15 cellular contexts compared by ENCODE assay signal in genomic region chr6:37576336-37576737, GRCh38.
DNase-seq lines count a peak whose midpoint lies in the region; ATAC-seq, FAIRE-seq and TF ChIP-seq lines count a peak whose summit lies in the region.
"Had no signal": no experiment of that assay in that cellular context is flagged by ENCODE, and none has a peak within 500 bp of the region (broad histone marks: within the 10 kb centered on the region; RNA-seq: fewer than 3 reads in every experiment).

No MANE protein-coding gene starts in this region.

- H3K4me2 ChIP-seq in fibroblast of lung (ENCODE audit: extremely low read depth, insufficient read depth, low read length) (peak overlapping the region; percentile 19), hepatocyte (no peak overlapping the region)

- H3K36me3 Mint-ChIP-seq in activated naive CD8-positive, alpha-beta T cell treated with anti-CD3 and anti-CD28 coated beads, Interleukin-2, amount 50 U/mL, for 24 hours (ENCODE audit: low read depth): no peaks in the 10 kb centered on the region
- H3K36me3 Mint-ChIP-seq in activated naive CD8-positive, alpha-beta T cell treated with anti-CD3 and anti-CD28 coated beads for 36 hours: no peaks in the 10 kb centered on the region
- H3K36me3 Mint-ChIP-seq: activated naive CD8-positive, alpha-beta T cell treated with anti-CD3 and anti-CD28 coated beads, Interleukin-2, amount 10 ng/mL, durations not matched to agents 7 days and 5 days; immature natural killer cell had no signal

- ATAC-seq in activated naive CD8-positive, alpha-beta T cell treated with anti-CD3 and anti-CD28 coated beads, Interleukin-2, amount 50 U/mL, for 24 hours: peak; percentile 33
- ATAC-seq in GM18511 (IDR thresholded peaks at IDR 0.05; ENCODE audit: unreplicated experiment): no peak

- no peak overlapping the region for H2AFZ ChIP-seq in fibroblast of lung (ENCODE audit: low read length)
- H2AFZ ChIP-seq in hepatocyte: no peak overlapping the region

- no peaks in the 10 kb centered on the region for H3K9me3 Mint-ChIP-seq in activated naive CD8-positive, alpha-beta T cell treated with anti-CD3 and anti-CD28 coated beads, Interleukin-2, amount 50 U/mL, for 24 hours
- H3K9me3 Mint-ChIP-seq in activated naive CD8-positive, alpha-beta T cell treated with anti-CD3 and anti-CD28 coated beads for 36 hours: no peaks in the 10 kb centered on the region
- H3K9me3 Mint-ChIP-seq: activated naive CD8-positive, alpha-beta T cell treated with anti-CD3 and anti-CD28 coated beads, Interleukin-2, amount 10 ng/mL, durations not matched to agents 7 days and 5 days; immature natural killer cell had no signal

- H3K9me2 ChIP-seq in hepatocyte (replicated peaks; ENCODE audit: insufficient read depth): no peaks in the 10 kb centered on the region

- no peak overlapping the region for H3K4me3 ChIP-seq in fibroblast of lung (replicated peaks in 1 of 4; ENCODE audit: control extremely low read depth in 1 of 4, insufficient read depth in 1 of 4, low read depth in 3 of 4, low read length in 4 of 4)
- H3K4me3 ChIP-seq in hepatocyte: no peak overlapping the region

- H3K4me1 ChIP-seq in fibroblast of lung (ENCODE audit: control insufficient read depth, extremely low read depth, insufficient read depth, low read length) (peaks cover 7% of the 10 kb centered on the region), hepatocyte (ENCODE audit: insufficient read depth) (no peaks in the 10 kb centered on the region)

- H3K4me3 Mint-ChIP-seq in activated naive CD8-positive, alpha-beta T cell treated with anti-CD3 and anti-CD28 coated beads, Interleukin-2, amount 50 U/mL, for 24 hours: no peak overlapping the region
- no peak overlapping the region for H3K4me3 Mint-ChIP-seq in activated naive CD8-positive, alpha-beta T cell treated with anti-CD3 and anti-CD28 coated beads for 36 hours
- H3K4me3 Mint-ChIP-seq: activated naive CD8-positive, alpha-beta T cell treated with anti-CD3 and anti-CD28 coated beads, Interleukin-2, amount 10 ng/mL, durations not matched to agents 7 days and 5 days; immature natural killer cell had no signal

- H3K9me3 ChIP-seq in fibroblast of lung (ENCODE audit: control insufficient read depth, insufficient read depth, low read depth, low read length) (no peaks in the 10 kb centered on the region), hepatocyte (ENCODE audit: low read depth) (no peaks in the 10 kb centered on the region)
- H3K9me3 ChIP-seq: neutrophil had no signal

- H4K20me1 ChIP-seq in fibroblast of lung (ENCODE audit: control insufficient read depth, extremely low read depth, insufficient read depth, low read length) (no peaks in the 10 kb centered on the region), hepatocyte (ENCODE audit: insufficient read depth, poor library complexity, severe bottlenecking) (no peaks in the 10 kb centered on the region)

- POLR2A ChIA-PET in RWPE1 (lab: Yijun Ruan, JAX; ENCODE audit: low non-redundant PET): no interaction called here

- FAIRE-seq in urothelium cell line (lab: Jason Lieb, UNC): peak; percentile 99
- FAIRE-seq: endometrium had no signal

- H3K79me2 ChIP-seq in fibroblast of lung (ENCODE audit: control insufficient read depth, insufficient read depth, low read length) (no peaks in the 10 kb centered on the region), hepatocyte (no peaks in the 10 kb centered on the region)

- 80% methylated on average over 7 of the region's 7 CpGs for WGBS in hepatocyte (ENCODE audit: low lambda C conversion rate, missing lambda C conversion rate)

- peaks cover 2% of the 10 kb centered on the region for H3K27me3 Mint-ChIP-seq in activated naive CD8-positive, alpha-beta T cell treated with anti-CD3 and anti-CD28 coated beads, Interleukin-2, amount 50 U/mL, for 24 hours
- H3K27me3 Mint-ChIP-seq in activated naive CD8-positive, alpha-beta T cell treated with anti-CD3 and anti-CD28 coated beads for 36 hours: no peaks in the 10 kb centered on the region

- H3K9ac ChIP-seq in fibroblast of lung (ENCODE audit: insufficient read depth, low read length): no peak overlapping the region

- no peak for TF ChIP-seq CTCF in RWPE1 (conservative IDR thresholded peaks at IDR 0.05; ENCODE audit: low read depth)
- no peak for TF ChIP-seq CTCF in fibroblast of lung (conservative IDR thresholded peaks at IDR 0.05 in 1 of 2, IDR thresholded peaks at IDR 0.05 in 1 of 2; ENCODE audit: low read depth in 1 of 2, low read length in 2 of 2)
- no peak for TF ChIP-seq CTCF in hepatocyte (IDR thresholded peaks at IDR 0.05; ENCODE audit: poor library complexity)

- CTCF ChIA-PET in RWPE1 (lab: Yijun Ruan, JAX): interaction anchor here (0.6 to 0.8 kb wide), 2 partner anchors 12 to 38 kb away, joined by 3 read pairs; no protein-coding TSS in a partner anchor

- no peak overlapping the region for H3K27ac Mint-ChIP-seq in activated naive CD8-positive, alpha-beta T cell treated with anti-CD3 and anti-CD28 coated beads, Interleukin-2, amount 50 U/mL, for 24 hours
- H3K27ac Mint-ChIP-seq in activated naive CD8-positive, alpha-beta T cell treated with anti-CD3 and anti-CD28 coated beads for 36 hours: no peak overlapping the region
- H3K27ac Mint-ChIP-seq: activated naive CD8-positive, alpha-beta T cell treated with anti-CD3 and anti-CD28 coated beads, Interleukin-2, amount 10 ng/mL, durations not matched to agents 7 days and 5 days; immature natural killer cell had no signal

- H3K27me3 ChIP-seq in fibroblast of lung (ENCODE audit: control insufficient read depth, insufficient read depth, low read length) (peaks cover 5% of the 10 kb centered on the region), hepatocyte (peaks cover 1% of the 10 kb centered on the region)

- no peaks in the 10 kb centered on the region for H3K4me1 Mint-ChIP-seq in activated naive CD8-positive, alpha-beta T cell treated with anti-CD3 and anti-CD28 coated beads, Interleukin-2, amount 50 U/mL, for 24 hours
- no peaks in the 10 kb centered on the region for H3K4me1 Mint-ChIP-seq in activated naive CD8-positive, alpha-beta T cell treated with anti-CD3 and anti-CD28 coated beads for 36 hours
- H3K4me1 Mint-ChIP-seq: activated naive CD8-positive, alpha-beta T cell treated with anti-CD3 and anti-CD28 coated beads, Interleukin-2, amount 10 ng/mL, durations not matched to agents 7 days and 5 days; immature natural killer cell had no signal

- H3K36me3 ChIP-seq in fibroblast of lung (ENCODE audit: control insufficient read depth, insufficient read depth, low read length) (no peaks in the 10 kb centered on the region), hepatocyte (replicated peaks; ENCODE audit: insufficient read depth, low read depth) (no peaks in the 10 kb centered on the region)
- H3K36me3 ChIP-seq: neutrophil had no signal

- no peak for DNase-seq in activated naive CD8-positive, alpha-beta T cell treated with anti-CD3 and anti-CD28 coated beads, Interleukin-2, amount 50 U/mL, for 24 hours
- no peak for DNase-seq in activated naive CD8-positive, alpha-beta T cell treated with anti-CD3 and anti-CD28 coated beads for 36 hours
- DNase-seq in RWPE1 (ENCODE audit: low spot score) (peak; percentile 83), fibroblast of lung (ENCODE audit: low read depth in 2 of 2) (peak; percentile 45 to 84), urothelium cell line (ENCODE audit: low spot score) (peak; percentile 90), hepatocyte (ENCODE audit: low spot score) (no peak)
- no peak for DNase-seq in activated CD4-positive, CD25-positive, alpha-beta regulatory T cell (lab: John Stamatoyannopoulos, UW)
- DNase-seq: activated CD4-positive, alpha-beta T cell treated with anti-CD3 and anti-CD28 coated beads, Interleukin-2, amount 50 U/mL, for 48 hours; activated naive CD8-positive, alpha-beta T cell treated with anti-CD3 and anti-CD28 coated beads, Interleukin-2, amount 10 ng/mL, durations not matched to agents 7 days and 5 days; immature natural killer cell; NCI-H1694; substantia nigra had no signal

- H3K27ac ChIP-seq in RWPE1 (peak overlapping the region; percentile 47), fibroblast of lung (ENCODE audit: insufficient read depth, low read length) (no peak overlapping the region), hepatocyte (no peak overlapping the region)
- H3K27ac ChIP-seq: neutrophil had no signal

Comparison
In these comparisons a context has a peak if more than half of its experiments do, and no peak if none do; other contexts are left out.
1. DNase-seq: peak in RWPE1 (single experiment), fibroblast of lung (2 of 2) and urothelium cell line (single experiment); none in activated naive CD8-positive, alpha-beta T cell treated with anti-CD3 and anti-CD28 coated beads, Interleukin-2, amount 50 U/mL, for 24 hours (single experiment), activated naive CD8-positive, alpha-beta T cell treated with anti-CD3 and anti-CD28 coated beads for 36 hours (single experiment), activated CD4-positive, CD25-positive, alpha-beta regulatory T cell (0 of 4) and hepatocyte (single experiment).